Comparison of ENCODE assay signal across 20 cellular contexts in the genomic region with DNA sequence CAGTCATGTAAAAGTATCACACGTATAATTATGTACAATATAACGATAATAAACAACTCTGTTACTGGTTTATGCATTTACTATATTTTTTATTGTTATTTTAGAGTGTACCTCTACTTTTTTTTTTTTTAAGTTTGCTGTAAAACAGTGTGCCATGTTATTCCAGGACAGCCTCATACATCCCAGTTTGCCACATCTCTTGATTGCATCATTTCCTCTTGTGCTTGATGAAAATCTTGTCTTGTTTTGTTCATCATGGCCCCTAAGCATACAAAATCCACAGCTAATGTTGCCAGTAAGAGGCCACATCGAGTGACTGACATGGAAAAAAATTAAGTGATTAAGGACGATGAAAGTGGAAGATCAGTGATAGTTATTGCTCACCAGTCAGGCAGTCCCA. TPM values are rescaled to one million over a fixed set of nuclear protein-coding genes. Genes with fewer than 3 reads are reported as not detected.
DNase-seq lines count a peak whose midpoint lies in the region; ATAC-seq and TF ChIP-seq lines count a peak whose summit lies in the region.
"Had no signal": no experiment of that assay in that cellular context is flagged by ENCODE, and none has a peak within 500 bp of the region (broad histone marks: within the 10 kb centered on the region; RNA-seq: fewer than 3 reads in every experiment).

No MANE protein-coding gene starts in this region.

- peak overlapping the region; percentile 72 for H3K27ac Mint-ChIP-seq in activated CD8-positive, alpha-beta memory T cell treated with anti-CD3 and anti-CD28 coated beads, Interleukin-2, amount 10 ng/mL, durations not matched to agents 7 days and 5 days
- H3K27ac Mint-ChIP-seq in T-helper 17 cell = peak overlapping the region; percentile 8
- no peak overlapping the region for H3K27ac Mint-ChIP-seq in immature natural killer cell
- H3K27ac Mint-ChIP-seq: CD4-positive, alpha-beta T cell; stimulated activated naive B cell treated with anti-CD40 and anti-IgM and Interleukin-4, amounts not matched to agents 10 μg/mL and 1 μg/mL and 100 μg/mL, for 72 hours had no signal

- H3K4me3 Mint-ChIP-seq in activated CD8-positive, alpha-beta memory T cell treated with anti-CD3 and anti-CD28 coated beads, Interleukin-2, amount 10 ng/mL, durations not matched to agents 7 days and 5 days = no peak overlapping the region
- H3K4me3 Mint-ChIP-seq in T-helper 17 cell = no peak overlapping the region
- no peak overlapping the region for H3K4me3 Mint-ChIP-seq in immature natural killer cell
- H3K4me3 Mint-ChIP-seq: CD4-positive, alpha-beta T cell; central memory CD8-positive, alpha-beta T cell; stimulated activated naive B cell treated with anti-CD40 and anti-IgM and Interleukin-4, amounts not matched to agents 10 μg/mL and 1 μg/mL and 100 μg/mL, for 72 hours had no signal

- TF ChIP-seq CTCF in epithelial cell of esophagus (IDR thresholded peaks at IDR 0.05; ENCODE audit: insufficient read depth, low read depth, low read length, missing control alignments) = no peak

- DNase-seq in activated CD8-positive, alpha-beta memory T cell treated with anti-CD3 and anti-CD28 coated beads, Interleukin-2, amount 10 ng/mL, durations not matched to agents 7 days and 5 days = no peak
- DNase-seq in activated CD8-positive, alpha-beta memory T cell treated with anti-CD3 and anti-CD28 coated beads for 24 hours = no peak
- DNase-seq in T-helper 17 cell (no peak), epithelial cell of esophagus (ENCODE audit: low read depth) (peak; percentile 12), skeletal muscle cell (ENCODE audit: low read depth) (peak; percentile 30), immature natural killer cell (no peak), occipital lobe (lab: John Stamatoyannopoulos, UW) (no peak)
- DNase-seq: ACHN; amniotic stem cell; CD4-positive, alpha-beta T cell; DMS53; foreskin melanocyte; NCI-H1436 treated with DMSO at 0.1 percent for 48 hours; NCI-H2227 treated with DMSO at 0.1 percent for 48 hours; stimulated activated CD4-positive, alpha-beta T cell treated with anti-CD3 and anti-CD28 coated beads, Interleukin-15, amount 100 ng/mL, for 24 hours; stimulated activated naive B cell treated with anti-CD40 and anti-IgM and Interleukin-4, amounts not matched to agents 10 μg/mL and 1 μg/mL and 100 μg/mL, for 72 hours had no signal

- H3K27me3 Mint-ChIP-seq in activated CD8-positive, alpha-beta memory T cell treated with anti-CD3 and anti-CD28 coated beads, Interleukin-2, amount 10 ng/mL, durations not matched to agents 7 days and 5 days = no peaks in the 10 kb centered on the region
- H3K27me3 Mint-ChIP-seq in T-helper 17 cell = no peaks in the 10 kb centered on the region
- H3K27me3 Mint-ChIP-seq in immature natural killer cell (ENCODE audit: low read depth in 3 of 3) = peaks cover 0 to 5% (median 2%) of the 10 kb centered on the region in 3 donors
- H3K27me3 Mint-ChIP-seq: CD4-positive, alpha-beta T cell; central memory CD8-positive, alpha-beta T cell; stimulated activated naive B cell treated with anti-CD40 and anti-IgM and Interleukin-4, amounts not matched to agents 10 μg/mL and 1 μg/mL and 100 μg/mL, for 72 hours had no signal

- no peaks in the 10 kb centered on the region for H3K9me3 Mint-ChIP-seq in activated CD8-positive, alpha-beta memory T cell treated with anti-CD3 and anti-CD28 coated beads, Interleukin-2, amount 10 ng/mL, durations not matched to agents 7 days and 5 days (ENCODE audit: low read depth)
- no peaks in the 10 kb centered on the region for H3K9me3 Mint-ChIP-seq in immature natural killer cell
- H3K9me3 Mint-ChIP-seq: CD4-positive, alpha-beta T cell; central memory CD8-positive, alpha-beta T cell; stimulated activated naive B cell treated with anti-CD40 and anti-IgM and Interleukin-4, amounts not matched to agents 10 μg/mL and 1 μg/mL and 100 μg/mL, for 72 hours had no signal

- H3K9me3 ChIP-seq in T-helper 17 cell (ENCODE audit: control insufficient read depth, low read length, poor library complexity, severe bottlenecking) = no peaks in the 10 kb centered on the region
- H3K9me3 ChIP-seq: tibial nerve had no signal

- CTCF ChIA-PET in activated CD8-positive, alpha-beta memory T cell treated with anti-CD3 and anti-CD28 coated beads, Interleukin-2, amount 10 ng/mL, durations not matched to agents 7 days and 5 days (lab: Charles Lee) = interaction anchor here (1.8 kb wide), 1 partner anchor 22 kb away, joined by 4 read pairs; a partner anchor contains a TSS

- no peak overlapping the region for H3K4me3 ChIP-seq in epithelial cell of esophagus (ENCODE audit: low read length)
- H3K4me3 ChIP-seq in skeletal muscle cell (ENCODE audit: low read depth, low read length) = no peak overlapping the region
- H3K4me3 ChIP-seq: tibial nerve had no signal

- ATAC-seq in activated CD8-positive, alpha-beta memory T cell treated with anti-CD3 and anti-CD28 coated beads, Interleukin-2, amount 10 ng/mL, durations not matched to agents 7 days and 5 days = no peak
- no peak for ATAC-seq in T-helper 17 cell
- no peak for ATAC-seq in activated CD4-positive, CD25-positive, alpha-beta regulatory T cell treated with anti-CD3 and anti-CD28 coated beads, Interleukin-2, amount 50 U/mL, for 24 hours
- ATAC-seq: left lobe of liver; stimulated activated naive B cell treated with anti-CD40 and anti-IgM and Interleukin-4, amounts not matched to agents 10 μg/mL and 1 μg/mL and 100 μg/mL, for 72 hours had no signal

- peaks cover 2% of the 10 kb centered on the region for H3K4me1 Mint-ChIP-seq in activated CD8-positive, alpha-beta memory T cell treated with anti-CD3 and anti-CD28 coated beads, Interleukin-2, amount 10 ng/mL, durations not matched to agents 7 days and 5 days
- peaks cover 5% of the 10 kb centered on the region for H3K4me1 Mint-ChIP-seq in T-helper 17 cell
- H3K4me1 Mint-ChIP-seq in immature natural killer cell = no peaks in the 10 kb centered on the region

- peaks cover 55% of the 10 kb centered on the region for H3K36me3 Mint-ChIP-seq in activated CD8-positive, alpha-beta memory T cell treated with anti-CD3 and anti-CD28 coated beads, Interleukin-2, amount 10 ng/mL, durations not matched to agents 7 days and 5 days
- peaks cover 14% of the 10 kb centered on the region for H3K36me3 Mint-ChIP-seq in T-helper 17 cell (ENCODE audit: low read depth)
- peaks cover 24 to 49% (median 39%) of the 10 kb centered on the region in 3 donors for H3K36me3 Mint-ChIP-seq in immature natural killer cell

RNA-seq across cellular contexts. Expression of a gene that starts 21.2 kb away (rescaled TPM):
- 10 to 100 TPM; 11.1 to 13.1 TPM for total RNA-seq in activated CD8-positive, alpha-beta memory T cell treated with anti-CD3 and anti-CD28 coated beads, Interleukin-2, amount 10 ng/mL, durations not matched to agents 7 days and 5 days
- total RNA-seq in T-helper 17 cell = 1 to 10 TPM; 2.4 to 2.6 TPM
- 1 to 10 TPM in 1 of 3 donors, under 1 TPM in 1, not detected in 1; 0.37 to 4.2 TPM for polyA plus RNA-seq in immature natural killer cell
- total RNA-seq in occipital lobe = 2.2 TPM

RNA-seq across cellular contexts. Expression of a gene that starts 45.6 kb away (rescaled TPM):
- total RNA-seq in activated CD8-positive, alpha-beta memory T cell treated with anti-CD3 and anti-CD28 coated beads, Interleukin-2, amount 10 ng/mL, durations not matched to agents 7 days and 5 days = 10 to 100 TPM; 60.2 to 64.6 TPM
- total RNA-seq in T-helper 17 cell (10 to 100 TPM; 14.3 to 14.6 TPM), occipital lobe (7.6 TPM)
- 1 to 10 TPM; 1.3 to 2.5 (median 2.3) TPM for polyA plus RNA-seq in immature natural killer cell

Comparison
In these comparisons a context has a peak if more than half of its experiments do, and no peak if none do; other contexts are left out.
1. DNase-seq: peak in epithelial cell of esophagus (single experiment) and skeletal muscle cell (single experiment); none in activated CD8-positive, alpha-beta memory T cell treated with anti-CD3 and anti-CD28 coated beads, Interleukin-2, amount 10 ng/mL, durations not matched to agents 7 days and 5 days (single experiment), activated CD8-positive, alpha-beta memory T cell treated with anti-CD3 and anti-CD28 coated beads for 24 hours (single experiment), T-helper 17 cell (0 of 3), immature natural killer cell (0 of 3) and occipital lobe (single experiment).
2. H3K27ac Mint-ChIP-seq: peak in activated CD8-positive, alpha-beta memory T cell treated with anti-CD3 and anti-CD28 coated beads, Interleukin-2, amount 10 ng/mL, durations not matched to agents 7 days and 5 days (single experiment) and T-helper 17 cell (single experiment); none in immature natural killer cell (0 of 6).